8 cellular contexts compared by ENCODE assay signal in genomic region chr2:168455692-168456525, GRCh38. TPM values are rescaled to one million over a fixed set of nuclear protein-coding genes. Genes with fewer than 3 reads are reported as not detected.
A peak's percentile ranks its signal among the peaks of the same experiment; 100 is the strongest.
DNase-seq lines count a peak whose midpoint lies in the region; ATAC-seq and TF ChIP-seq lines count a peak whose summit lies in the region.

Gene CERS6 (plus strand): TSS chr2:168456272. CDS start chr2:168456449, 177 bp downstream.

- H3K36me3 Mint-ChIP-seq in CD4-positive, CD25-positive, alpha-beta regulatory T cell, result no peaks in the 10 kb centered on the region
- no peaks in the 10 kb centered on the region for H3K36me3 Mint-ChIP-seq in activated CD8-positive, alpha-beta memory T cell treated with anti-CD3 and anti-CD28 coated beads, Interleukin-2, amount 10 ng/mL, durations not matched to agents 7 days and 5 days
- no peaks in the 10 kb centered on the region for H3K36me3 Mint-ChIP-seq in endodermal cell (ENCODE audit: low read depth)

- peaks cover 4% of the 10 kb centered on the region for H3K4me1 ChIP-seq in CD4-positive, CD25-positive, alpha-beta regulatory T cell (ENCODE audit: control insufficient read depth, insufficient read depth, low read length, poor library complexity, severe bottlenecking)
- H3K4me1 ChIP-seq in endodermal cell (ENCODE audit: control insufficient read depth, insufficient read depth, low read length) (no peaks in the 10 kb centered on the region), mesodermal cell (ENCODE audit: control insufficient read depth, insufficient read depth, low read length, poor library complexity, severe bottlenecking) (no peaks in the 10 kb centered on the region)

- peak; percentile 26 to 88 (median 43) for DNase-seq in CD4-positive, CD25-positive, alpha-beta regulatory T cell
- DNase-seq in NCI-H82 treated with DMSO at 0.1 percent for 48 hours (lab: John Stamatoyannopoulos, UW; ENCODE audit: unreplicated experiment) (peak; percentile 47), endodermal cell (peak; percentile 97)
- DNase-seq in activated CD8-positive, alpha-beta memory T cell treated with anti-CD3 and anti-CD28 coated beads, Interleukin-2, amount 10 ng/mL, durations not matched to agents 7 days and 5 days, result peak; percentile 87
- peak; percentile 49 for DNase-seq in stimulated activated CD8-positive, alpha-beta memory T cell treated with anti-CD3 and anti-CD28 coated beads, Interleukin-15, amount 100 ng/mL, for 1 hour (ENCODE audit: low read depth)

- peaks cover 5 to 35% (median 14%) of the 10 kb centered on the region in 4 donors for H3K4me1 Mint-ChIP-seq in CD4-positive, CD25-positive, alpha-beta regulatory T cell
- peaks cover 13% of the 10 kb centered on the region for H3K4me1 Mint-ChIP-seq in activated CD8-positive, alpha-beta memory T cell treated with anti-CD3 and anti-CD28 coated beads, Interleukin-2, amount 10 ng/mL, durations not matched to agents 7 days and 5 days
- H3K4me1 Mint-ChIP-seq in endodermal cell, result peaks cover 22% of the 10 kb centered on the region

- TF ChIP-seq CTCF in endodermal cell (conservative IDR thresholded peaks at IDR 0.05), result no peak

- H3K27ac Mint-ChIP-seq in CD4-positive, CD25-positive, alpha-beta regulatory T cell, result peak within 1 kb of the TSS; percentile 7 to 66 (median 11)
- H3K27ac Mint-ChIP-seq in activated CD8-positive, alpha-beta memory T cell treated with anti-CD3 and anti-CD28 coated beads, Interleukin-2, amount 10 ng/mL, durations not matched to agents 7 days and 5 days, result peak within 1 kb of the TSS; percentile 55
- H3K27ac Mint-ChIP-seq in endodermal cell, result peak within 1 kb of the TSS; percentile 69

- no peaks in the 10 kb centered on the region for H3K9me3 ChIP-seq in CD4-positive, CD25-positive, alpha-beta regulatory T cell (ENCODE audit: control insufficient read depth in 2 of 2, low read length in 2 of 2)
- peaks cover 20% of the 10 kb centered on the region for H3K9me3 ChIP-seq in endodermal cell (ENCODE audit: control insufficient read depth, low read length)
- peaks cover 4% of the 10 kb centered on the region for H3K9me3 ChIP-seq in mesodermal cell (ENCODE audit: control insufficient read depth, low read length)

- H3K4me3 Mint-ChIP-seq in CD4-positive, CD25-positive, alpha-beta regulatory T cell, result peak within 1 kb of the TSS; percentile 79 to 91 (median 88)
- H3K4me3 Mint-ChIP-seq in activated CD8-positive, alpha-beta memory T cell treated with anti-CD3 and anti-CD28 coated beads, Interleukin-2, amount 10 ng/mL, durations not matched to agents 7 days and 5 days, result peak within 1 kb of the TSS; percentile 71
- no peak within 1 kb of the TSS for H3K4me3 Mint-ChIP-seq in endodermal cell

- WGBS in endodermal cell (ENCODE audit: insufficient coverage in 1 of 2, insufficient read length in 1 of 2), 2 experiments, result 0 to 1% methylated on average over 9 to 70 of the region's 70 CpGs
- WGBS in mesodermal cell (ENCODE audit: insufficient coverage in 2 of 2), 2 experiments, result 1 to 2% methylated on average over 36 to 54 of the region's 70 CpGs

- H3K27me3 Mint-ChIP-seq in CD4-positive, CD25-positive, alpha-beta regulatory T cell, result peaks cover 15% of the 10 kb centered on the region
- peaks cover 19% of the 10 kb centered on the region for H3K27me3 Mint-ChIP-seq in activated CD8-positive, alpha-beta memory T cell treated with anti-CD3 and anti-CD28 coated beads, Interleukin-2, amount 10 ng/mL, durations not matched to agents 7 days and 5 days
- H3K27me3 Mint-ChIP-seq in endodermal cell (ENCODE audit: insufficient read depth), result no peaks in the 10 kb centered on the region

- H3K27ac ChIP-seq in CD4-positive, CD25-positive, alpha-beta regulatory T cell (ENCODE audit: insufficient read depth, low read length, poor library complexity, severe bottlenecking), result no peak within 1 kb of the TSS
- H3K27ac ChIP-seq in endodermal cell (ENCODE audit: low read depth, low read length) (peak within 1 kb of the TSS; percentile 75), mesodermal cell (ENCODE audit: low read depth, low read length, severe bottlenecking) (peak within 1 kb of the TSS; percentile 70)

- H3K9ac ChIP-seq in endodermal cell (ENCODE audit: extremely low read depth, low read length, poor library complexity, severe bottlenecking), result peak within 1 kb of the TSS; percentile 47

- no peaks in the 10 kb centered on the region for H3K36me3 ChIP-seq in CD4-positive, CD25-positive, alpha-beta regulatory T cell (ENCODE audit: control insufficient read depth, insufficient read depth, low read length)
- no peaks in the 10 kb centered on the region for H3K36me3 ChIP-seq in endodermal cell (ENCODE audit: control insufficient read depth, insufficient read depth, low read length)
- no peaks in the 10 kb centered on the region for H3K36me3 ChIP-seq in mesodermal cell (ENCODE audit: control insufficient read depth, insufficient read depth, low read length)

- no peaks in the 10 kb centered on the region for H3K9me3 Mint-ChIP-seq in CD4-positive, CD25-positive, alpha-beta regulatory T cell
- H3K9me3 Mint-ChIP-seq in activated CD8-positive, alpha-beta memory T cell treated with anti-CD3 and anti-CD28 coated beads, Interleukin-2, amount 10 ng/mL, durations not matched to agents 7 days and 5 days (ENCODE audit: low read depth), result no peaks in the 10 kb centered on the region
- H3K9me3 Mint-ChIP-seq in endodermal cell, result no peaks in the 10 kb centered on the region

- CTCF ChIA-PET in activated CD8-positive, alpha-beta memory T cell treated with anti-CD3 and anti-CD28 coated beads, Interleukin-2, amount 10 ng/mL, durations not matched to agents 7 days and 5 days (lab: Charles Lee), result interaction anchor here (0.8 kb wide), 1 partner anchor 34 kb away, joined by 3 read pairs; no protein-coding TSS in a partner anchor

- peak within 1 kb of the TSS; percentile 73 for H3K4me3 ChIP-seq in CD4-positive, CD25-positive, alpha-beta regulatory T cell (ENCODE audit: low read depth, low read length)
- H3K4me3 ChIP-seq in endodermal cell (ENCODE audit: low read length), result peak within 1 kb of the TSS; percentile 88
- peak within 1 kb of the TSS; percentile 77 for H3K4me3 ChIP-seq in mesodermal cell (ENCODE audit: extremely low read depth, insufficient read depth, low read length, poor library complexity, severe bottlenecking)

- no peaks in the 10 kb centered on the region for H3K27me3 ChIP-seq in CD4-positive, CD25-positive, alpha-beta regulatory T cell (ENCODE audit: control insufficient read depth, insufficient read depth, low read length)
- H3K27me3 ChIP-seq in endodermal cell (ENCODE audit: control insufficient read depth, insufficient read depth, low read length, poor library complexity, severe bottlenecking), result no peaks in the 10 kb centered on the region

- ATAC-seq in CD4-positive, CD25-positive, alpha-beta regulatory T cell (ENCODE audit: low read depth in 2 of 2), result peak; percentile 69 to 76
- ATAC-seq in GM19351 (IDR thresholded peaks at IDR 0.05; ENCODE audit: unreplicated experiment), result peak; percentile 92
- ATAC-seq in HG03469 (IDR thresholded peaks at IDR 0.05; ENCODE audit: unreplicated experiment), result peak; percentile 91
- peak; percentile 95 for ATAC-seq in activated CD8-positive, alpha-beta memory T cell treated with anti-CD3 and anti-CD28 coated beads, Interleukin-2, amount 10 ng/mL, durations not matched to agents 7 days and 5 days

RNA-seq across cellular contexts. Expression of gene CERS6, which starts in this region (rescaled TPM):
- 5.2 TPM for total RNA-seq in CD4-positive, CD25-positive, alpha-beta regulatory T cell
- polyA plus RNA-seq in CD4-positive, CD25-positive, alpha-beta regulatory T cell, result 1 to 10 TPM; 1.3 to 5.3 (median 2.5) TPM
- total RNA-seq in activated CD8-positive, alpha-beta memory T cell treated with anti-CD3 and anti-CD28 coated beads, Interleukin-2, amount 10 ng/mL, durations not matched to agents 7 days and 5 days, result 10 to 100 TPM in 1 of 2 experiments, 1 to 10 TPM in 1; 5.0 to 12.7 TPM
- total RNA-seq in endodermal cell, result 10 to 100 TPM; 41.3 to 52.0 TPM
- 31.7 TPM for polyA plus RNA-seq in endodermal cell (2013, experiment 1 of 2)
- 31.6 TPM for polyA plus RNA-seq in endodermal cell (2013, experiment 2 of 2)
- 23.7 TPM for polyA plus RNA-seq in mesodermal cell (2013, experiment 1 of 2)
- polyA plus RNA-seq in mesodermal cell (2013, experiment 2 of 2), result 24.6 TPM

Comparison
In these comparisons a context has a peak if more than half of its experiments do, and no peak if none do; other contexts are left out.
1. DNase-seq: peak in every context shown above with its lines; median percentile 97 in endodermal cell; 87 in activated CD8-positive, alpha-beta memory T cell treated with anti-CD3 and anti-CD28 coated beads, Interleukin-2, amount 10 ng/mL, durations not matched to agents 7 days and 5 days; 49 in stimulated activated CD8-positive, alpha-beta memory T cell treated with anti-CD3 and anti-CD28 coated beads, Interleukin-15, amount 100 ng/mL, for 1 hour; 47 in NCI-H82 treated with DMSO at 0.1 percent for 48 hours; 43 in CD4-positive, CD25-positive, alpha-beta regulatory T cell.
2. H3K27ac Mint-ChIP-seq: peak in every context shown above with its lines; median percentile 69 in endodermal cell; 55 in activated CD8-positive, alpha-beta memory T cell treated with anti-CD3 and anti-CD28 coated beads, Interleukin-2, amount 10 ng/mL, durations not matched to agents 7 days and 5 days; 11 in CD4-positive, CD25-positive, alpha-beta regulatory T cell.